ENCODE assay signal across 10 cellular contexts in the genomic region with DNA sequence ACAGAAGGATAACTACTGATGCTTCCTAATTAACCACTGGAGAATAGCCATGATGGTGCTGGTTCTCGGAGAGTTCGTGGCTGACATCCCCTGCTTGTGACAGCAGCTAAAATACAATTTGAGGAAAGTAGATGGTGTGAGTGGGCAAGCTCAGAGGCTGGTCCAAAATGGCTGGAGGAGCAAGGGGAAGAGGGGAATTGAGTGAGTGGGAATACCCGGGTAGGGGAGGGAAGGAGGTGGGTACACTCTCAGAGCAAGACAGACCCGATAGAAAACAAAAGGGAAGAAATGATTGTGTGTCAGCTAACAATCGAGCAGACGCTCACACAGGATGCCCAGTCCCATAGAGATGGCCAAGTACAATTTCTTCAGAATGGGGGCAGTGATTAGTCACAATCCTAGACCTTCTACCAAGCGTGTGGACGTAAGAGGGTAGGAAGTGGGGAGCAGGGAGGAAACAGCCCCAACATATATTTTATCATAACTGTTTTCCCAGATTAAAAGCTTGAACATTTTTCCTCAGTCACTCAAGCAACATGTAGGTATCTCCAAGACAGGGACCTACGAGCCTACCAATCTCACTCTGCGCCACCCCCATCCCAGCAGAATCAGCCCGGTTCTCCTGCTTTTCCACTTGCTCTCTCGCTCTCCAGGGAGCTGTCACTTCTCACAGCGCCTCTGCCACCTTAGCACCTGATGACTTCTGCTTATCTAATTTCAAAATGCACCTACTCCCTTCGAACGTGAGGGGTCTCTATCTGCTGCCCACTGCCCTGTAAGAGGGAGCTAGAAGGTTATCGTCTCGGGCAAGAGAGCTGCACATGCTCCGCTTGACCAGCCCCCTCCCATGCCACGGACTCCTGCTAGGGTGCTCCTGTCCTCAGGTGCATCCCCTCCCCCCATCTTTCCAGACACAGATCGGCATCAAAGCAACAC. TPM values are rescaled to one million over a fixed set of nuclear protein-coding genes. Genes with fewer than 3 reads are reported as not detected.
DNase-seq lines count a peak whose midpoint lies in the region; ATAC-seq, FAIRE-seq and TF ChIP-seq lines count a peak whose summit lies in the region.
"Had no signal": no experiment of that assay in that cellular context is flagged by ENCODE, and none has a peak within 500 bp of the region (broad histone marks: within the 10 kb centered on the region; RNA-seq: fewer than 3 reads in every experiment).

No MANE protein-coding gene starts in this region.

- H3K27me3 ChIP-seq in heart left ventricle = no peaks in the 10 kb centered on the region
- no peaks in the 10 kb centered on the region for H3K27me3 ChIP-seq in GM12878 (replicated peaks in 1 of 2; ENCODE audit: control insufficient read depth in 2 of 2, insufficient read depth in 2 of 2, low read length in 1 of 2)
- H3K27me3 ChIP-seq in muscle layer of colon (ENCODE audit: control insufficient read depth in 1 of 2, insufficient read depth in 2 of 2, low read length in 2 of 2) = no peaks in the 10 kb centered on the region
- H3K27me3 ChIP-seq in upper lobe of left lung = no peaks in the 10 kb centered on the region

- peak overlapping the region; percentile 57 for H3K9ac ChIP-seq in GM12878 (ENCODE audit: control insufficient read depth, insufficient read depth, low read length)
- H3K9ac ChIP-seq in muscle layer of colon (ENCODE audit: low read length) = no peak overlapping the region

- intact Hi-C loops in heart left ventricle (cut with DNase I) (loop anchor here in 5 of 10 donors (5.0 kb wide), 2 partner anchors 52 to 83 kb away; no protein-coding TSS in a partner anchor), Right ventricle myocardium inferior (cut with DNase I) (loop anchor here (5.0 kb wide), 1 partner anchor 52 kb away; no protein-coding TSS in a partner anchor), GM12878 (cut with micrococcal nuclease; ENCODE audit: unreplicated experiment) (loop anchor here (2.0 to 5.0 kb wide), 3 partner anchors 23 to 83 kb away; no protein-coding TSS in a partner anchor)

- in situ Hi-C loops in GM12878 (cut with MboI) = no loop called here

- BruUV-seq in GM12878 (replicated peaks; lab: Mats Ljungman, UMichigan) = no TSS peak

- WGBS in heart left ventricle, 4 donors = 43 to 48% (median 44%) methylated on average over 20 of the region's 20 CpGs
- WGBS in GM12878 (ENCODE audit: insufficient coverage, insufficient replicate concordance, low lambda C conversion rate, missing lambda C conversion rate) = 3% methylated on average over 20 of the region's 20 CpGs
- 60 to 65% methylated on average over 20 of the region's 20 CpGs for WGBS in upper lobe of left lung, 2 donors

- H3K4me2 ChIP-seq in GM12878 (ENCODE audit: control insufficient read depth, insufficient read depth) = peak overlapping the region; percentile 99

- H3K9me3 ChIP-seq in heart left ventricle (no peaks in the 10 kb centered on the region), GM12878 (replicated peaks; ENCODE audit: control insufficient read depth, insufficient read depth, low read length) (no peaks in the 10 kb centered on the region; the same call in 2 of the 3 replicates), muscle layer of colon (ENCODE audit: low read length) (no peaks in the 10 kb centered on the region), upper lobe of left lung (no peaks in the 10 kb centered on the region)

- no peak for TF ChIP-seq CTCF in heart left ventricle (IDR thresholded peaks at IDR 0.05)
- TF ChIP-seq CTCF in GM12878 (IDR thresholded peaks at IDR 0.05 in 2 of 3, conservative IDR thresholded peaks at IDR 0.05 in 1 of 3; ENCODE audit: control insufficient read depth in 2 of 3, extremely low read depth in 1 of 3, insufficient read depth in 1 of 3, low read depth in 3 of 3, low read length in 3 of 3) = peak in 1 of 3 experiments; percentile 9; a peak in 1 of 6 replicates
- no peak for TF ChIP-seq CTCF in upper lobe of left lung (IDR thresholded peaks at IDR 0.05)

- CTCF ChIA-PET in GM12878 (lab: Yijun Ruan, JAX) = interaction anchor here (0.6 to 7.3 kb wide), 27 partner anchors 9 to 161 kb away, joined by 3 to 139 read pairs (median 5); a partner anchor contains a TSS

- ATAC-seq in heart left ventricle = no peak
- ATAC-seq in Right ventricle myocardium inferior = no peak
- peak; percentile 32 for ATAC-seq in GM12878
- ATAC-seq in upper lobe of left lung (ENCODE audit: low FRiP score in 2 of 2) = no peak
- no peak for ATAC-seq in GM21825 (IDR thresholded peaks at IDR 0.05; ENCODE audit: unreplicated experiment)

- TF ChIP-seq EP300 in GM12878 (IDR thresholded peaks at IDR 0.05; ENCODE audit: borderline replicate concordance in 1 of 2, control insufficient read depth in 1 of 2, low read depth in 2 of 2, low read length in 2 of 2) (0 out of 4 replicates have a peak, but pooled peaks of 1 of the 2 experiments have one; percentile 14), upper lobe of left lung (IDR thresholded peaks at IDR 0.05) (no peak)

- H4K20me1 ChIP-seq in GM12878 (ENCODE audit: control insufficient read depth, insufficient read depth) = no peaks in the 10 kb centered on the region

- H3K4me1 ChIP-seq in heart left ventricle (peaks cover 0 to 76% (median 23%) of the 10 kb centered on the region in 12 donors), GM12878 (ENCODE audit: control insufficient read depth, insufficient read depth, low read length) (peaks cover 26% of the 10 kb centered on the region), muscle layer of colon (ENCODE audit: insufficient read depth, low read length) (peaks cover 29% of the 10 kb centered on the region), upper lobe of left lung (peaks cover 27 to 44% (median 35%) of the 10 kb centered on the region in 4 donors)

- H3K27ac ChIP-seq in heart left ventricle (peak overlapping the region in 11 of 12 donors; percentile 37 to 85 (median 68)), GM12878 (ENCODE audit: control insufficient read depth, insufficient read depth) (peak overlapping the region; percentile 60), muscle layer of colon (ENCODE audit: low read depth, low read length) (no peak overlapping the region), upper lobe of left lung (peak overlapping the region in 3 of 4 donors; percentile 48 to 74 (median 62))

- H3K79me2 ChIP-seq in GM12878 (ENCODE audit: control insufficient read depth, insufficient read depth, low read length) = peaks cover 33% of the 10 kb centered on the region

- TF ChIP-seq POLR2A in heart left ventricle (IDR thresholded peaks at IDR 0.05) = no peak
- TF ChIP-seq POLR2A in GM12878 (IDR thresholded peaks at IDR 0.05; ENCODE audit: low read depth, low read length) = no peak
- TF ChIP-seq POLR2A in upper lobe of left lung (IDR thresholded peaks at IDR 0.05) = no peak

- peak; percentile 49 for FAIRE-seq in GM12878 (lab: Jason Lieb, UNC)
- FAIRE-seq: endothelial cell of umbilical vein had no signal

- RAD21 ChIA-PET in GM12878 (lab: Charles Lee; ENCODE audit: unreplicated experiment) = interaction anchor here (0.8 to 6.2 kb wide), 24 partner anchors 10 to 162 kb away, joined by 3 to 111 read pairs (median 6); a partner anchor contains a TSS

- SMC1A ChIA-PET in GM12878 (lab: Charles Lee; ENCODE audit: uncharacterized antibody, unreplicated experiment) = interaction anchor here (0.7 to 10.7 kb wide), 31 partner anchors 10 to 162 kb away, joined by 3 to 201 read pairs (median 7); a partner anchor contains a TSS

- H2AFZ ChIP-seq in GM12878 (ENCODE audit: control insufficient read depth, low read depth, low read length) = peak overlapping the region; percentile 41

- POLR2A ChIA-PET in GM12878 (lab: Charles Lee) = interaction anchor here (0.6 to 3.8 kb wide), 15 partner anchors 9 to 161 kb away, joined by 3 to 23 read pairs (median 4); a partner anchor contains a TSS

- H3K4me3 ChIP-seq in heart left ventricle = peak overlapping the region; percentile 41 to 93 (median 68)
- peak overlapping the region; percentile 86 for H3K4me3 ChIP-seq in GM12878
- peak overlapping the region; percentile 65 for H3K4me3 ChIP-seq in muscle layer of colon (ENCODE audit: low read depth in 1 of 2, low read length in 2 of 2)
- H3K4me3 ChIP-seq in upper lobe of left lung = peak overlapping the region in 3 of 4 donors; percentile 52 to 68 (median 53)

- TF ChIP-seq RAD21 in GM12878 (IDR thresholded peaks at IDR 0.05; ENCODE audit: insufficient read depth, low read depth, low read length) = peak; percentile 25; the same call in 1 of the 2 replicates

- DNase-seq in heart left ventricle = no peak
- DNase-seq in Right ventricle myocardium inferior (ENCODE audit: missing footprints) = no peak
- DNase-seq in GM12878 (ENCODE audit: low read depth, low spot score) = no peak
- no peak for DNase-seq in upper lobe of left lung
- no peak for DNase-seq in D341Med (ENCODE audit: low spot score)
- no peak for DNase-seq in activated effector memory CD4-positive, alpha-beta T cell treated with Interleukin-2 at 50 U/mL for 16 hours
- DNase-seq: GDM1 had no signal

- H3K36me3 ChIP-seq in heart left ventricle (no peaks in the 10 kb centered on the region), GM12878 (ENCODE audit: control insufficient read depth in 2 of 2, insufficient read depth in 2 of 2, low read length in 1 of 2) (no peaks in the 10 kb centered on the region), muscle layer of colon (ENCODE audit: insufficient read depth, low read length) (no peaks in the 10 kb centered on the region), upper lobe of left lung (no peaks in the 10 kb centered on the region)

TF ChIP-seq in GM12878, 131 proteins besides CTCF, POLR2A, EP300 and RAD21 (continues in another document):
- TF ChIP-seq YY1 (IDR thresholded peaks at IDR 0.05; ENCODE audit: low read depth, low read length) = 0 out of 2 replicates have a peak, but pooled peaks have one; percentile 5

RNA-seq across cellular contexts. Expression of a gene that starts 26.2 kb away (rescaled TPM):
- 10 to 100 TPM in 1 of 9 donors, 1 to 10 TPM in 8; 2.7 to 14.2 (median 4.6) TPM for total RNA-seq in heart left ventricle
- polyA plus RNA-seq in heart left ventricle = 1 to 10 TPM in 1 of 2 donors, under 1 TPM in 1; 0.76 to 1.9 TPM
- total RNA-seq in Right ventricle myocardium inferior = 2.6 TPM
- total RNA-seq in GM12878 (2013; cell fraction: nucleolus; rRNA removed) = 176 and 194 TPM in 2 replicates
- 38.6 and 38.9 TPM in 2 replicates for total RNA-seq in GM12878 (2014; rRNA removed)
- total RNA-seq in GM12878 (2014; rRNA removed; fragmentation: Illumina TruSeq; extraction: Trizol) = 38.7 and 40.5 TPM in 2 replicates
- total RNA-seq in GM12878 (2021) = 37.9 and 41.1 TPM in 2 replicates
- polyA plus RNA-seq in GM12878 (2011; ENCODE audit: low read depth) = 19.2 TPM
- polyA plus RNA-seq in GM12878 (2011; rRNA removed) = 47.4 and 48.2 TPM in 2 replicates
- polyA plus RNA-seq in GM12878 (2011; cell fraction: cytosol; rRNA removed) = 31.8 and 32.2 TPM in 2 replicates
- polyA plus RNA-seq in GM12878 (2011; cell fraction: nucleus; rRNA removed) = 24.3 and 24.9 TPM in 2 replicates
- polyA plus RNA-seq in GM12878 (2012) = 21.1 and 21.5 TPM in 2 replicates
- 44.9 and 49.9 TPM in 2 replicates for polyA plus RNA-seq in GM12878 (2014; fragmentation: Illumina TruSeq; extraction: Trizol)
- polyA plus RNA-seq in GM12878 (2014; fragmentation: Nextera tagmentation; extraction: Ambion mirVana) = 10 to 100 TPM; 22.2 to 23.6 TPM
- polyA plus RNA-seq in GM12878 (2014; rRNA removed) = 28.9 and 30.8 TPM in 2 replicates
- 10 to 100 TPM; 25.9 TPM for polyA plus RNA-seq in GM12878 (2016; fragmentation: Nextera tagmentation; extraction: Ambion mirVana)
- 66.1 and 82.5 TPM in 2 replicates for polyA minus RNA-seq in GM12878 (2011; rRNA and poly(A)+ RNA removed)
- polyA minus RNA-seq in GM12878 (2011; cell fraction: cytosol; rRNA and poly(A)+ RNA removed) = 17.1 and 17.3 TPM in 2 replicates
- polyA minus RNA-seq in GM12878 (2011; cell fraction: nucleus; rRNA and poly(A)+ RNA removed) = 31.1 and 44.0 TPM in 2 replicates
- total RNA-seq in upper lobe of left lung = 10 to 100 TPM; 25.3 to 67.1 (median 48.3) TPM
- total RNA-seq: endothelial cell of umbilical vein had no signal
